8 cellular contexts compared by ENCODE assay signal in the genomic region with DNA sequence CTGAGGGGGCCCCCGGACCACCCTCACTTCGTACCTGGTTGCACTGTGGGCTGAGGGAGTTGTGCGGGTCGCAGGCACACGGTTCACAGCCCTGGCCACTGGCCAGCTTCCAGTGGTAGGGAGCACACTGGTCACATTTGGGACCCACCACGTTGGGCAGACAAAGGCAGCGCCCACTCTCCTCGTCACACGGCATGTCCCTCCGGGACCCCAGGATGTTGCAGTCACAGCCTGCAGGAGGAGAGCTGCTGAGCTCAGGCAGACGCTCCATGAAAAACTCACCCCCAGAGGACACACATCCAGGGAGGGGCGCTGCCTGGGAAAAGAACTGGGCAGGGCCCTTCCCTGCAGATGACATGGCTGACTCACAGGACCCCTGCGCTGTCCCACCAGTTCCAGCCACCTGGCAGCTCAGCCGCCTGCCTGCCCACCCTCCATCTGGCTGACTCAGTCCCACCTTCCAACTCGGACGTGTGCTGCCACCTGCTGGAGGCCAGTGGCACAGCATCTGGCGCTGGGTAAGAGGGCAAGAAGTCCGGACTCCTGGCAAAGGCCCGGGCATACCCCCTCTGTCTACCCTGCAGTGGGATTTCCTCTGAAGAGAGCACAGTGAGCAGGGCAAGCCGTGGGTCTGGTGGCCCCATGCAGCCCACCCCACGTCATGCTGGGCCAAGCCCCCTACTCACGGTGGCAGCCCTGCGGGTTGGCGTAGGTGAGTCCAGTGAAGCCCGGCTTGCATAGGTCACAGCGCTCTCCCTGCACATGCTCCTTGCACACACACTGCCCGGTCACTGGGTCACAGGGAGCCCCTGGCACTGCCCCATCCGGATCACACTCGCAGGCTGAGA. TPM values are rescaled to one million over a fixed set of nuclear protein-coding genes. Genes with fewer than 3 reads are reported as not detected.
A peak's percentile ranks its signal among the peaks of the same experiment; 100 is the strongest.
DNase-seq lines count a peak whose midpoint lies in the region; ATAC-seq and TF ChIP-seq lines count a peak whose summit lies in the region.

No MANE protein-coding gene starts in this region.

- H3K4me3 Mint-ChIP-seq in activated CD4-positive, alpha-beta T cell treated with anti-CD3 and anti-CD28 coated beads, Interleukin-2, amount 10 ng/mL, durations not matched to agents 7 days and 5 days: no peak overlapping the region

- H3K27me3 Mint-ChIP-seq in activated CD4-positive, alpha-beta T cell treated with anti-CD3 and anti-CD28 coated beads, Interleukin-2, amount 10 ng/mL, durations not matched to agents 7 days and 5 days: no peaks in the 10 kb centered on the region

- POLR2A ChIA-PET in activated CD4-positive, alpha-beta T cell treated with anti-CD3 and anti-CD28 coated beads, Interleukin-2, amount 10 ng/mL, durations not matched to agents 7 days and 5 days (lab: Charles Lee): no interaction called here

- no peaks in the 10 kb centered on the region for H3K27me3 ChIP-seq in liver (ENCODE audit: control insufficient read depth in 4 of 4, insufficient read depth in 4 of 4, low read length in 3 of 4)

- no peaks in the 10 kb centered on the region for H3K4me1 Mint-ChIP-seq in activated CD4-positive, alpha-beta T cell treated with anti-CD3 and anti-CD28 coated beads, Interleukin-2, amount 10 ng/mL, durations not matched to agents 7 days and 5 days

- no peaks in the 10 kb centered on the region for H3K9me3 ChIP-seq in liver (ENCODE audit: control insufficient read depth in 4 of 4, low read length in 3 of 4)

- no peaks in the 10 kb centered on the region for H3K9me3 Mint-ChIP-seq in activated CD4-positive, alpha-beta T cell treated with anti-CD3 and anti-CD28 coated beads, Interleukin-2, amount 10 ng/mL, durations not matched to agents 7 days and 5 days

- H3K36me3 ChIP-seq in liver (ENCODE audit: control insufficient read depth in 4 of 4, insufficient read depth in 3 of 4, low read depth in 1 of 4, low read length in 3 of 4): no peaks in the 10 kb centered on the region

- WGBS in liver: 38% methylated on average over 29 of the region's 29 CpGs

- TF ChIP-seq CTCF in AG10803 (conservative IDR thresholded peaks at IDR 0.05; ENCODE audit: low read length): peak; percentile 96
- TF ChIP-seq CTCF in coronary artery (IDR thresholded peaks at IDR 0.05): peak; percentile 96
- peak; percentile 97 for TF ChIP-seq CTCF in liver (IDR thresholded peaks at IDR 0.05; ENCODE audit: low read depth, low read length, missing input control)

- H3K27ac Mint-ChIP-seq in activated CD4-positive, alpha-beta T cell treated with anti-CD3 and anti-CD28 coated beads, Interleukin-2, amount 10 ng/mL, durations not matched to agents 7 days and 5 days: no peak overlapping the region

- H3K4me3 ChIP-seq in AG10803 (ENCODE audit: low read length) (no peak overlapping the region), coronary artery (no peak overlapping the region), liver (ENCODE audit: low read depth in 1 of 3, low read length in 3 of 3) (peak overlapping the region in 2 of 3 donors; percentile 42 to 51)

- CTCF ChIA-PET in activated CD4-positive, alpha-beta T cell treated with anti-CD3 and anti-CD28 coated beads, Interleukin-2, amount 10 ng/mL, durations not matched to agents 7 days and 5 days (lab: Charles Lee): interaction anchor here (0.6 to 1.4 kb wide), 8 partner anchors 10 to 61 kb away, joined by 3 to 6 read pairs (median 3); a partner anchor contains a TSS

- ATAC-seq in GM18909 (IDR thresholded peaks at IDR 0.05; ENCODE audit: poor library complexity, unreplicated experiment) (peak; percentile 80), HG03175 (IDR thresholded peaks at IDR 0.05; ENCODE audit: unreplicated experiment) (peak; percentile 79)

- DNase-seq in AG10803 (ENCODE audit: low read depth) (peak; percentile 54), NCI-H460 (ENCODE audit: extremely low read depth, low read depth) (peak; percentile 69), coronary artery (ENCODE audit: low spot score) (no peak)
- DNase-seq in activated CD4-positive, alpha-beta T cell treated with anti-CD3 and anti-CD28 coated beads, Interleukin-2, amount 10 ng/mL, durations not matched to agents 7 days and 5 days: peak; percentile 75
- DNase-seq in stimulated activated CD4-positive, alpha-beta T cell treated with anti-CD3 and anti-CD28 coated beads, TNF-alpha, amount 100 ng/mL, for 4 hours (ENCODE audit: low read depth in 3 of 3): peak; percentile 53 to 73 (median 60)

- peaks cover 0 to 26% (median 13%) of the 10 kb centered on the region in 4 donors for H3K4me1 ChIP-seq in liver (ENCODE audit: control insufficient read depth in 4 of 4, insufficient read depth in 4 of 4, low read length in 3 of 4)

- peak; percentile 86 to 88 for TF ChIP-seq RAD21 in liver (IDR thresholded peaks at IDR 0.05)

- H3K27ac ChIP-seq in coronary artery (no peak overlapping the region), liver (ENCODE audit: low read depth in 1 of 2, low read length in 2 of 2) (peak overlapping the region; percentile 75 to 83)

- H3K36me3 Mint-ChIP-seq in activated CD4-positive, alpha-beta T cell treated with anti-CD3 and anti-CD28 coated beads, Interleukin-2, amount 10 ng/mL, durations not matched to agents 7 days and 5 days (ENCODE audit: low read depth): no peaks in the 10 kb centered on the region

- H3K9ac ChIP-seq in liver (ENCODE audit: low read depth in 1 of 2, low read length in 2 of 2): no peak overlapping the region

TF ChIP-seq in liver, 16 proteins besides CTCF, POLR2A, EP300 and RAD21:
- TF ChIP-seq, protein P1, sequence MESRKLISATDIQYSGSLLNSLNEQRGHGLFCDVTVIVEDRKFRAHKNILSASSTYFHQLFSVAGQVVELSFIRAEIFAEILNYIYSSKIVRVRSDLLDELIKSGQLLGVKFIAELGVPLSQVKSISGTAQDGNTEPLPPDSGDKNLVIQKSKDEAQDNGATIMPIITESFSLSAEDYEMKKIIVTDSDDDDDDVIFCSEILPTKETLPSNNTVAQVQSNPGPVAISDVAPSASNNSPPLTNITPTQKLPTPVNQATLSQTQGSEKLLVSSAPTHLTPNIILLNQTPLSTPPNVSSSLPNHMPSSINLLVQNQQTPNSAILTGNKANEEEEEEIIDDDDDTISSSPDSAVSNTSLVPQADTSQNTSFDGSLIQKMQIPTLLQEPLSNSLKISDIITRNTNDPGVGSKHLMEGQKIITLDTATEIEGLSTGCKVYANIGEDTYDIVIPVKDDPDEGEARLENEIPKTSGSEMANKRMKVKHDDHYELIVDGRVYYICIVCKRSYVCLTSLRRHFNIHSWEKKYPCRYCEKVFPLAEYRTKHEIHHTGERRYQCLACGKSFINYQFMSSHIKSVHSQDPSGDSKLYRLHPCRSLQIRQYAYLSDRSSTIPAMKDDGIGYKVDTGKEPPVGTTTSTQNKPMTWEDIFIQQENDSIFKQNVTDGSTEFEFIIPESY (IDR thresholded peaks at IDR 0.05): no peak
- TF ChIP-seq NR2F2 (IDR thresholded peaks at IDR 0.05): peak; percentile 27
- TF ChIP-seq, protein P2, sequence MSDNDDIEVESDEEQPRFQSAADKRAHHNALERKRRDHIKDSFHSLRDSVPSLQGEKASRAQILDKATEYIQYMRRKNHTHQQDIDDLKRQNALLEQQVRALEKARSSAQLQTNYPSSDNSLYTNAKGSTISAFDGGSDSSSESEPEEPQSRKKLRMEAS (IDR thresholded peaks at IDR 0.05): no peak
- TF ChIP-seq, protein P3, sequence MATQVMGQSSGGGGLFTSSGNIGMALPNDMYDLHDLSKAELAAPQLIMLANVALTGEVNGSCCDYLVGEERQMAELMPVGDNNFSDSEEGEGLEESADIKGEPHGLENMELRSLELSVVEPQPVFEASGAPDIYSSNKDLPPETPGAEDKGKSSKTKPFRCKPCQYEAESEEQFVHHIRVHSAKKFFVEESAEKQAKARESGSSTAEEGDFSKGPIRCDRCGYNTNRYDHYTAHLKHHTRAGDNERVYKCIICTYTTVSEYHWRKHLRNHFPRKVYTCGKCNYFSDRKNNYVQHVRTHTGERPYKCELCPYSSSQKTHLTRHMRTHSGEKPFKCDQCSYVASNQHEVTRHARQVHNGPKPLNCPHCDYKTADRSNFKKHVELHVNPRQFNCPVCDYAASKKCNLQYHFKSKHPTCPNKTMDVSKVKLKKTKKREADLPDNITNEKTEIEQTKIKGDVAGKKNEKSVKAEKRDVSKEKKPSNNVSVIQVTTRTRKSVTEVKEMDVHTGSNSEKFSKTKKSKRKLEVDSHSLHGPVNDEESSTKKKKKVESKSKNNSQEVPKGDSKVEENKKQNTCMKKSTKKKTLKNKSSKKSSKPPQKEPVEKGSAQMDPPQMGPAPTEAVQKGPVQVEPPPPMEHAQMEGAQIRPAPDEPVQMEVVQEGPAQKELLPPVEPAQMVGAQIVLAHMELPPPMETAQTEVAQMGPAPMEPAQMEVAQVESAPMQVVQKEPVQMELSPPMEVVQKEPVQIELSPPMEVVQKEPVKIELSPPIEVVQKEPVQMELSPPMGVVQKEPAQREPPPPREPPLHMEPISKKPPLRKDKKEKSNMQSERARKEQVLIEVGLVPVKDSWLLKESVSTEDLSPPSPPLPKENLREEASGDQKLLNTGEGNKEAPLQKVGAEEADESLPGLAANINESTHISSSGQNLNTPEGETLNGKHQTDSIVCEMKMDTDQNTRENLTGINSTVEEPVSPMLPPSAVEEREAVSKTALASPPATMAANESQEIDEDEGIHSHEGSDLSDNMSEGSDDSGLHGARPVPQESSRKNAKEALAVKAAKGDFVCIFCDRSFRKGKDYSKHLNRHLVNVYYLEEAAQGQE (IDR thresholded peaks at IDR 0.05): no peak
- peak; percentile 76 for TF ChIP-seq SP1 (IDR thresholded peaks at IDR 0.05)
- peak; percentile 85 to 86 for TF ChIP-seq RXRA (IDR thresholded peaks at IDR 0.05)
- TF ChIP-seq HNF4A (conservative IDR thresholded peaks at IDR 0.05): peak; percentile 75 to 77
- peak; percentile 9 for TF ChIP-seq FOXA2 (IDR thresholded peaks at IDR 0.05)

RNA-seq across cellular contexts. Expression of a gene that starts 24.7 kb away (rescaled TPM):
- 19.1 and 19.7 TPM in 2 replicates for total RNA-seq in NCI-H460 (2014; rRNA removed; shearing (Covaris generic))
- 15.6 and 16.7 TPM in 2 replicates for polyA plus RNA-seq in NCI-H460 (2014; cell fraction: nucleus; rRNA removed)
- 1 to 10 TPM; 1.3 to 1.9 TPM for total RNA-seq in activated CD4-positive, alpha-beta T cell treated with anti-CD3 and anti-CD28 coated beads, Interleukin-2, amount 10 ng/mL, durations not matched to agents 7 days and 5 days
- 1 to 10 TPM; 1.3 to 9.1 TPM for total RNA-seq in liver
- 1 to 10 TPM; 3.6 to 7.6 TPM for polyA plus RNA-seq in liver

RNA-seq across cellular contexts. Expression of a gene that starts 44.1 kb away (rescaled TPM):
- total RNA-seq in NCI-H460 (2014; rRNA removed; shearing (Covaris generic)): not detected in 2 replicates
- not detected in 2 replicates for polyA plus RNA-seq in NCI-H460 (2014; cell fraction: nucleus; rRNA removed)
- not detected for total RNA-seq in activated CD4-positive, alpha-beta T cell treated with anti-CD3 and anti-CD28 coated beads, Interleukin-2, amount 10 ng/mL, durations not matched to agents 7 days and 5 days
- under 1 TPM in 1 of 2 donors, not detected in 1; 0.25 TPM for total RNA-seq in liver
- under 1 TPM; 0.03 to 0.14 TPM for polyA plus RNA-seq in liver

RNA-seq across cellular contexts. Expression of a gene that starts 47.6 kb away (rescaled TPM):
- 2.7 and 3.4 TPM in 2 replicates for total RNA-seq in NCI-H460 (2014; rRNA removed; shearing (Covaris generic))
- 0.74 TPM in 1 of 2 replicates, not detected in the other for polyA plus RNA-seq in NCI-H460 (2014; cell fraction: nucleus; rRNA removed)
- total RNA-seq in activated CD4-positive, alpha-beta T cell treated with anti-CD3 and anti-CD28 coated beads, Interleukin-2, amount 10 ng/mL, durations not matched to agents 7 days and 5 days: under 1 TPM; 0.56 to 0.64 TPM
- 100 to 1,000 TPM in 1 of 2 donors, 1 to 10 TPM in 1; 9.6 to 185 TPM for total RNA-seq in liver
- polyA plus RNA-seq in liver: 100 to 1,000 TPM; 146 to 347 TPM

Comparison
In these comparisons a context has a peak if more than half of its experiments do, and no peak if none do; other contexts are left out.
1. H3K4me3 ChIP-seq: peak in liver (2 of 3); none in AG10803 (single experiment) and coronary artery (single experiment).
2. H3K27ac ChIP-seq: peak in liver (2 of 2); none in coronary artery (0 of 2).
3. Peak in every context shown above with its lines, with median percentiles within 50 percentile points of each other: CTCF ChIP-seq.